10 cellular contexts compared by ENCODE assay signal in the genomic region with DNA sequence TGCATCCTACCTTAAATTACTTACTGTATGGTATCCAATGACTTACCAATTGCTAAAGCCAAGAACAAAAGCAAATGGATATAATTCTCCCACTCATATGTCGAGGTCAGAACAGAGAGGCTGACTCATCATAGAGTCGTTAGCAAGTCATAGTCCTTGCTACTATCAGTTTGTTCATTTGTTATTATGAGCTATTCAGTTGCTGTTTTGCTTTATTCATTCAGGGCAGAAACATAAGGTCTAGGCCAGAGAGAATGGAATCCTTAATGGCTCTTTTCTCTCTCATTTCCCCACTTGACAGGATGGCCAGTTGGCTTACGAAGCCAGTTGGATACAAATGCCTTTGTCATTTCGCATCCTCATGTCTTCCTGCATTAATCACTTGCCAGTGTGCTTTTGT.
DNase-seq lines count a peak whose midpoint lies in the region; ATAC-seq, FAIRE-seq and TF ChIP-seq lines count a peak whose summit lies in the region.
"Had no signal": no experiment of that assay in that cellular context is flagged by ENCODE, and none has a peak within 500 bp of the region (broad histone marks: within the 10 kb centered on the region; RNA-seq: fewer than 3 reads in every experiment).

No MANE protein-coding gene starts in this region.

- H2AFZ ChIP-seq in K562 (ENCODE audit: low read depth, low read length): peak overlapping the region; percentile 21; the same call in 1 of the 2 replicates

- H3K4me2 ChIP-seq in K562 (ENCODE audit: insufficient read depth, low read length): peak overlapping the region; percentile 7; the same call in 1 of the 2 replicates

- no TSS peak for BruUV-seq in K562 (replicated peaks; lab: Mats Ljungman, UMichigan)

- H3K36me3 ChIP-seq in MG63 (no peaks in the 10 kb centered on the region), K562 (ENCODE audit: control insufficient read depth, insufficient read depth, low read length) (no peaks in the 10 kb centered on the region)

- H3K27me3 ChIP-seq in MG63 (no peaks in the 10 kb centered on the region), K562 (ENCODE audit: control insufficient read depth in 2 of 2, insufficient read depth in 2 of 2, low read length in 2 of 2) (no peaks in the 10 kb centered on the region)

- intact Hi-C loops in K562 (cut with micrococcal nuclease): no loop called here

- in situ Hi-C loops in K562 (cut with MboI): no loop called here

- CTCF ChIA-PET in K562 (lab: Yijun Ruan, JAX; ENCODE audit: low intra/inter-chr PET ratio): no interaction called here

- no peak for TF ChIP-seq RAD21 in K562 (CRISPR knock-in tag; conservative IDR thresholded peaks at IDR 0.05 in 1 of 2, IDR thresholded peaks at IDR 0.05 in 1 of 2)

- no peaks in the 10 kb centered on the region; a peak in 2 of 5 replicates for H3K4me1 ChIP-seq in K562 (replicated peaks in 1 of 2; ENCODE audit: control insufficient read depth in 2 of 2, insufficient read depth in 2 of 2, low read length in 2 of 2)

- 1% methylated on average over 4 of the region's 4 CpGs for WGBS in K562 (ENCODE audit: insufficient coverage, low coverage, missing lambda C conversion rate)

- peak; percentile 74 for FAIRE-seq in K562 (lab: Jason Lieb, UNC)

- ATAC-seq in K562 (peak; percentile 70), GM21528 (IDR thresholded peaks at IDR 0.05; ENCODE audit: low FRiP score, unreplicated experiment) (no peak)

- TF ChIP-seq POLR2A in K562 (conservative IDR thresholded peaks at IDR 0.05): no peak

- no peak overlapping the region for H3K9ac ChIP-seq in K562 (ENCODE audit: insufficient read depth in 1 of 2, low read depth in 2 of 2, low read length in 2 of 2)

- POLR2A ChIA-PET in K562 (lab: Yijun Ruan, JAX): no interaction called here

- DNase-seq in EL (peak; percentile 49), MG63 (peak; percentile 38), K562 (ENCODE audit: extremely low read depth in 1 of 4, low spot score in 3 of 4) (peak in 2 of 4 experiments; percentile 11 to 16), medulla oblongata (ENCODE audit: extremely low spot score) (peak; percentile 4), NCI-H146 treated with DMSO at 0.1 percent for 48 hours (lab: John Stamatoyannopoulos, UW; ENCODE audit: unreplicated experiment) (no peak), germinal center (ENCODE audit: low spot score) (no peak), SW480 (ENCODE audit: low spot score) (no peak)
- DNase-seq: CD8-positive, alpha-beta memory T cell; central memory CD4-positive, alpha-beta T cell had no signal

- H4K20me1 ChIP-seq in K562 (replicated peaks; ENCODE audit: control insufficient read depth, insufficient read depth, low read length): no peaks in the 10 kb centered on the region

- H3K4me3 ChIP-seq in MG63: no peak overlapping the region
- no peak overlapping the region for H3K4me3 ChIP-seq in K562

- H3K9me3 ChIP-seq in MG63 (no peaks in the 10 kb centered on the region), K562 (replicated peaks; ENCODE audit: control insufficient read depth, insufficient read depth, low read depth, low read length) (no peaks in the 10 kb centered on the region)

- TF ChIP-seq EP300 in K562 (IDR thresholded peaks at IDR 0.05; ENCODE audit: low read length): peak; percentile 20; the same call in 1 of the 2 replicates

- no peaks in the 10 kb centered on the region for H3K79me2 ChIP-seq in K562 (ENCODE audit: control insufficient read depth, insufficient read depth, low read length)

- no peak for TF ChIP-seq CTCF in K562 (IDR thresholded peaks at IDR 0.05 in 2 of 3, conservative IDR thresholded peaks at IDR 0.05 in 1 of 3; ENCODE audit: insufficient read depth in 2 of 3, low read depth in 1 of 3, low read length in 3 of 3)

- peak overlapping the region; percentile 42; the same call in 2 of the 3 replicates for H3K27ac ChIP-seq in K562 (ENCODE audit: extremely low read depth, low read depth, low read length)

- H3K9me1 ChIP-seq in K562 (ENCODE audit: control insufficient read depth, insufficient read depth, low read length): no peaks in the 10 kb centered on the region

TF ChIP-seq in K562, 482 proteins besides CTCF, POLR2A, EP300 and RAD21:
- TF ChIP-seq ZKSCAN8 (CRISPR knock-in tag; IDR thresholded peaks at IDR 0.05): no peak
- peak; percentile 12; the same call in 1 of the 2 replicates for TF ChIP-seq CBFA2T3 (IDR thresholded peaks at IDR 0.05)
- TF ChIP-seq HMG20B (CRISPR knock-in tag; IDR thresholded peaks at IDR 0.05): no peak
- TF ChIP-seq, protein P1, sequence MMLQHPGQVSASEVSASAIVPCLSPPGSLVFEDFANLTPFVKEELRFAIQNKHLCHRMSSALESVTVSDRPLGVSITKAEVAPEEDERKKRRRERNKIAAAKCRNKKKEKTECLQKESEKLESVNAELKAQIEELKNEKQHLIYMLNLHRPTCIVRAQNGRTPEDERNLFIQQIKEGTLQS (IDR thresholded peaks at IDR 0.05): peak; percentile 50; the same call in 1 of the 2 replicates
- TF ChIP-seq, protein P1 (CRISPR knock-in tag; conservative IDR thresholded peaks at IDR 0.05): no peak
- TF ChIP-seq, protein P2, sequence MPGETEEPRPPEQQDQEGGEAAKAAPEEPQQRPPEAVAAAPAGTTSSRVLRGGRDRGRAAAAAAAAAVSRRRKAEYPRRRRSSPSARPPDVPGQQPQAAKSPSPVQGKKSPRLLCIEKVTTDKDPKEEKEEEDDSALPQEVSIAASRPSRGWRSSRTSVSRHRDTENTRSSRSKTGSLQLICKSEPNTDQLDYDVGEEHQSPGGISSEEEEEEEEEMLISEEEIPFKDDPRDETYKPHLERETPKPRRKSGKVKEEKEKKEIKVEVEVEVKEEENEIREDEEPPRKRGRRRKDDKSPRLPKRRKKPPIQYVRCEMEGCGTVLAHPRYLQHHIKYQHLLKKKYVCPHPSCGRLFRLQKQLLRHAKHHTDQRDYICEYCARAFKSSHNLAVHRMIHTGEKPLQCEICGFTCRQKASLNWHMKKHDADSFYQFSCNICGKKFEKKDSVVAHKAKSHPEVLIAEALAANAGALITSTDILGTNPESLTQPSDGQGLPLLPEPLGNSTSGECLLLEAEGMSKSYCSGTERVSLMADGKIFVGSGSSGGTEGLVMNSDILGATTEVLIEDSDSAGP (CRISPR knock-in tag; IDR thresholded peaks at IDR 0.05): no peak
- TF ChIP-seq MAFK (IDR thresholded peaks at IDR 0.05; ENCODE audit: low read length): peak; percentile 28; the same call in 1 of the 2 replicates
- peak; percentile 27; the same call in 1 of the 2 replicates for TF ChIP-seq MAFF (IDR thresholded peaks at IDR 0.05; ENCODE audit: low read length)
- TF ChIP-seq JUND (IDR thresholded peaks at IDR 0.05; ENCODE audit: borderline replicate concordance, low read depth, low read length): peak; percentile 27; the same call in 1 of the 2 replicates
- TF ChIP-seq JUND (tag; IDR thresholded peaks at IDR 0.05; ENCODE audit: borderline replicate concordance, low read depth, low read length): peak; percentile 74
- TF ChIP-seq C11orf30 (IDR thresholded peaks at IDR 0.05; ENCODE audit: low read depth): peak; percentile 52
- TF ChIP-seq ZNF316 (IDR thresholded peaks at IDR 0.05): peak; percentile 56
- TF ChIP-seq NFE2 (IDR thresholded peaks at IDR 0.05; ENCODE audit: low read depth): peak; percentile 73
- peak; percentile 81 for TF ChIP-seq MAFG (tag; conservative IDR thresholded peaks at IDR 0.05)

Comparison
In these comparisons a context has a peak if more than half of its experiments do, and no peak if none do; other contexts are left out.
1. DNase-seq: peak in EL (single experiment), MG63 (single experiment) and medulla oblongata (single experiment); none in NCI-H146 treated with DMSO at 0.1 percent for 48 hours (single experiment), germinal center (single experiment) and SW480 (single experiment).